19 cellular contexts compared by ENCODE assay signal in genomic region chr10:108095932-108096925, GRCh38.
DNase-seq lines count a peak whose midpoint lies in the region; ATAC-seq and TF ChIP-seq lines count a peak whose summit lies in the region.
"Had no signal": no experiment of that assay in that cellular context is flagged by ENCODE, and none has a peak within 500 bp of the region (broad histone marks: within the 10 kb centered on the region; RNA-seq: fewer than 3 reads in every experiment).

No MANE protein-coding gene starts in this region.

- TF ChIP-seq EP300 in transverse colon (IDR thresholded peaks at IDR 0.05; ENCODE audit: low read depth), result no peak

- peak; percentile 8 for DNase-seq in BE2C
- no peak for DNase-seq in adipocyte (ENCODE audit: low read depth)
- DNase-seq in heart right ventricle, result peak; percentile 7 to 28
- peak; percentile 56 for DNase-seq in sciatic nerve (ENCODE audit: low spot score)
- DNase-seq in transverse colon, result no peak
- DNase-seq in NCI-H146 treated with DMSO at 0.1 percent for 48 hours (lab: John Stamatoyannopoulos, UW; ENCODE audit: unreplicated experiment), result no peak
- DNase-seq in NCI-H146 (lab: John Stamatoyannopoulos, UW), result no peak
- DNase-seq: Caco-2; CD4-positive, alpha-beta T cell; H7; IMR-90; NCI-H1048; NCI-H1694 treated with DMSO at 0.1 percent for 48 hours; NCI-H2107; NCI-H524; NCI-H82; SJCRH30 had no signal

- ATAC-seq in heart right ventricle (peak in 7 of 8 donors; percentile 68 to 94 (median 76)), sciatic nerve (peak; percentile 56)

- H3K4me3 ChIP-seq in BE2C (ENCODE audit: low read depth, low read length) (no peak overlapping the region), adipocyte (ENCODE audit: low read length) (no peak overlapping the region), heart right ventricle (no peak overlapping the region), transverse colon (no peak overlapping the region)
- H3K4me3 ChIP-seq: SJCRH30 had no signal

- H3K27me3 ChIP-seq in BE2C (no peaks in the 10 kb centered on the region), adipocyte (replicated peaks; ENCODE audit: control insufficient read depth, insufficient read depth, low read length) (no peaks in the 10 kb centered on the region), heart right ventricle (no peaks in the 10 kb centered on the region), transverse colon (no peaks in the 10 kb centered on the region)
- H3K27me3 ChIP-seq: SJCRH30 had no signal

- in situ Hi-C loops in transverse colon (cut with MboI; ENCODE audit: low pct_ligation_motif_present in 1 of 4, low pct_unique_long_range_greater_than_20kb in 1 of 4, low sequenced_read_pairs in 3 of 4), result no loop called here

- WGBS in heart right ventricle, 2 donors, result 79% methylated on average over 7 of the region's 7 CpGs
- 91 to 100% methylated on average over 1 to 7 of the region's 7 CpGs for WGBS in transverse colon (ENCODE audit: low coverage in 1 of 2), 2 donors

- H3K9me3 ChIP-seq in BE2C, result no peaks in the 10 kb centered on the region
- H3K9me3 ChIP-seq in adipocyte (ENCODE audit: control insufficient read depth, low read length), result no peaks in the 10 kb centered on the region
- H3K9me3 ChIP-seq in heart right ventricle, result no peaks in the 10 kb centered on the region
- no peaks in the 10 kb centered on the region for H3K9me3 ChIP-seq in transverse colon
- H3K9me3 ChIP-seq: Caco-2, SJCRH30 had no signal

- H3K27ac ChIP-seq in heart right ventricle (no peak overlapping the region), transverse colon (no peak overlapping the region)
- H3K27ac ChIP-seq: HL-60, RWPE1, SJCRH30 had no signal

- TF ChIP-seq CTCF in BE2C (IDR thresholded peaks at IDR 0.05; ENCODE audit: low read depth, low read length) (no peak), heart right ventricle (IDR thresholded peaks at IDR 0.05) (no peak), transverse colon (IDR thresholded peaks at IDR 0.05) (no peak)

- intact Hi-C loops in heart right ventricle (cut with DNase I), result no loop called here
- intact Hi-C loops in sciatic nerve (cut with DNase I), result no loop called here
- intact Hi-C loops in transverse colon (cut with DNase I; ENCODE audit: low total_unique reads), result no loop called here

- TF ChIP-seq POLR2A in transverse colon (IDR thresholded peaks at IDR 0.05), result no peak

- H3K36me3 ChIP-seq in BE2C (no peaks in the 10 kb centered on the region), adipocyte (ENCODE audit: control insufficient read depth, insufficient read depth, low read length, severe bottlenecking) (no peaks in the 10 kb centered on the region), heart right ventricle (no peaks in the 10 kb centered on the region), transverse colon (no peaks in the 10 kb centered on the region)
- H3K36me3 ChIP-seq: SJCRH30 had no signal

- peak overlapping the region; percentile 60 for H3K9ac ChIP-seq in adipocyte (ENCODE audit: low read length)

- H3K4me1 ChIP-seq in BE2C (no peaks in the 10 kb centered on the region), adipocyte (ENCODE audit: control insufficient read depth, insufficient read depth, low read length) (peaks cover 10% of the 10 kb centered on the region), heart right ventricle (peaks cover 0 to 4% (median 0%) of the 10 kb centered on the region in 9 donors), transverse colon (no peaks in the 10 kb centered on the region)
- H3K4me1 ChIP-seq: Caco-2, SJCRH30 had no signal

Comparison
In these comparisons a context has a peak if more than half of its experiments do, and no peak if none do; other contexts are left out.
1. DNase-seq: peak in BE2C (single experiment), heart right ventricle (2 of 2) and sciatic nerve (single experiment); none in adipocyte (single experiment), transverse colon (single experiment), NCI-H146 treated with DMSO at 0.1 percent for 48 hours (single experiment) and NCI-H146 (single experiment).